9 cellular contexts compared by ENCODE assay signal in genomic region chr17:48510761-48511604, GRCh38. TPM values are rescaled to one million over a fixed set of nuclear protein-coding genes. Genes with fewer than 3 reads are reported as not detected.
DNase-seq lines count a peak whose midpoint lies in the region; ATAC-seq and TF ChIP-seq lines count a peak whose summit lies in the region.
"Had no signal": no experiment of that assay in that cellular context is flagged by ENCODE, and none has a peak within 500 bp of the region (broad histone marks: within the 10 kb centered on the region; RNA-seq: fewer than 3 reads in every experiment).

No MANE protein-coding gene starts in this region.

- CTCF ChIA-PET in Calu3 (lab: Charles Lee) = interaction anchor here (0.7 kb wide), 4 partner anchors 17 to 207 kb away, joined by 3 to 6 read pairs (median 4); no protein-coding TSS in a partner anchor

- no TSS peak for BruUV-seq in Calu3 (replicated peaks; lab: Mats Ljungman, UMichigan)

- peaks cover 5% of the 10 kb centered on the region for H3K27me3 ChIP-seq in fibroblast of lung (ENCODE audit: control insufficient read depth, insufficient read depth, low read length)

- H3K4me1 ChIP-seq in fibroblast of lung (ENCODE audit: control insufficient read depth, extremely low read depth, insufficient read depth, low read length) = peaks cover 2% of the 10 kb centered on the region

- H3K4me2 ChIP-seq in fibroblast of lung (ENCODE audit: extremely low read depth, insufficient read depth, low read length) = no peak overlapping the region

- H3K9me3 ChIP-seq in T-helper 17 cell (ENCODE audit: control insufficient read depth, low read length, poor library complexity, severe bottlenecking) (no peaks in the 10 kb centered on the region), fibroblast of lung (ENCODE audit: control insufficient read depth, insufficient read depth, low read depth, low read length) (no peaks in the 10 kb centered on the region)

- H3K36me3 Mint-ChIP-seq in T-helper 17 cell (ENCODE audit: low read depth) (no peaks in the 10 kb centered on the region), Calu3 (ENCODE audit: insufficient read depth, unreplicated experiment) (no peaks in the 10 kb centered on the region)

- no peaks in the 10 kb centered on the region for H3K9me3 Mint-ChIP-seq in Calu3 (ENCODE audit: low read depth, unreplicated experiment)

- no peak overlapping the region for H3K27ac ChIP-seq in fibroblast of lung (ENCODE audit: insufficient read depth, low read length)

- H3K79me2 ChIP-seq in fibroblast of lung (ENCODE audit: control insufficient read depth, insufficient read depth, low read length) = no peaks in the 10 kb centered on the region

- H3K9ac ChIP-seq in fibroblast of lung (ENCODE audit: insufficient read depth, low read length) = no peak overlapping the region

- H3K4me1 Mint-ChIP-seq in T-helper 17 cell = peaks cover 12% of the 10 kb centered on the region
- H3K4me1 Mint-ChIP-seq in Calu3 (ENCODE audit: low read depth, unreplicated experiment) = peaks cover 4% of the 10 kb centered on the region

- H3K27ac Mint-ChIP-seq in T-helper 17 cell (peak overlapping the region; percentile 24), Calu3 (ENCODE audit: unreplicated experiment) (no peak overlapping the region)

- no peaks in the 10 kb centered on the region for H4K20me1 ChIP-seq in fibroblast of lung (ENCODE audit: control insufficient read depth, extremely low read depth, insufficient read depth, low read length)

- H3K27me3 Mint-ChIP-seq in T-helper 17 cell (peaks cover 40% of the 10 kb centered on the region), Calu3 (ENCODE audit: unreplicated experiment) (peaks cover 56% of the 10 kb centered on the region)

- intact Hi-C loops in Calu3 (cut with micrococcal nuclease; ENCODE audit: unreplicated experiment) = no loop called here

- peak; percentile 67 for DNase-seq in GM04504 (ENCODE audit: low read depth)
- no peak for DNase-seq in T-helper 17 cell
- DNase-seq in fibroblast of lung (ENCODE audit: low read depth in 2 of 2) = peak; percentile 40 to 90
- no peak for DNase-seq in germinal center (ENCODE audit: low spot score)
- no peak for DNase-seq in GDM1 (lab: John Stamatoyannopoulos, UW)
- DNase-seq in activated gamma-delta T cell (lab: John Stamatoyannopoulos, UW) = no peak
- no peak for DNase-seq in Calu3
- DNase-seq: NCI-H2171 treated with DMSO at 0.1 percent for 48 hours had no signal

- TF ChIP-seq CTCF in fibroblast of lung (conservative IDR thresholded peaks at IDR 0.05 in 1 of 2, IDR thresholded peaks at IDR 0.05 in 1 of 2; ENCODE audit: low read depth in 1 of 2, low read length in 2 of 2) (no peak), Calu3 (IDR thresholded peaks at IDR 0.05; ENCODE audit: unreplicated experiment) (no peak)

- ATAC-seq in HG02642 (IDR thresholded peaks at IDR 0.05; ENCODE audit: poor library complexity, unreplicated experiment) = peak; percentile 49
- ATAC-seq in T-helper 17 cell = peak; percentile 84

- H3K4me3 Mint-ChIP-seq in T-helper 17 cell (no peak overlapping the region), Calu3 (ENCODE audit: low read depth, unreplicated experiment) (no peak overlapping the region)

- no peak overlapping the region for H2AFZ ChIP-seq in fibroblast of lung (ENCODE audit: low read length)

- no peaks in the 10 kb centered on the region for H3K36me3 ChIP-seq in fibroblast of lung (ENCODE audit: control insufficient read depth, insufficient read depth, low read length)

- H3K4me3 ChIP-seq in fibroblast of lung (replicated peaks in 1 of 4; ENCODE audit: control extremely low read depth in 1 of 4, insufficient read depth in 1 of 4, low read depth in 3 of 4, low read length in 4 of 4) = no peak overlapping the region

RNA-seq across cellular contexts. Expression of gene HOXB1, which starts 19.8 kb away (rescaled TPM):
- not detected for total RNA-seq in T-helper 17 cell
- total RNA-seq in fibroblast of lung = not detected in 2 replicates
- not detected in 2 replicates for polyA plus RNA-seq in fibroblast of lung
- polyA plus RNA-seq in fibroblast of lung (2012) = not detected in 2 replicates
- not detected in 2 replicates for polyA minus RNA-seq in fibroblast of lung (ENCODE audit: low replicate concordance)
- total RNA-seq in Calu3 (2022) = not detected in 2 replicates

RNA-seq across cellular contexts. Expression of gene HOXB2, which starts 33.9 kb away (rescaled TPM):
- total RNA-seq in T-helper 17 cell (10 to 100 TPM in 1 of 2 donors, 1 to 10 TPM in 1; 4.5 to 18.8 TPM), fibroblast of lung (9.2 and 12.2 TPM in 2 replicates), Calu3 (2022) (24.5 and 32.6 TPM in 2 replicates)
- 12.3 and 15.9 TPM in 2 replicates for polyA plus RNA-seq in fibroblast of lung
- 18.2 and 25.8 TPM in 2 replicates for polyA plus RNA-seq in fibroblast of lung (2012)
- 10.2 and 12.9 TPM in 2 replicates for polyA minus RNA-seq in fibroblast of lung (ENCODE audit: low replicate concordance)

Comparison
In these comparisons a context has a peak if more than half of its experiments do, and no peak if none do; other contexts are left out.
1. DNase-seq: peak in GM04504 (single experiment) and fibroblast of lung (2 of 2); none in T-helper 17 cell (0 of 3), germinal center (single experiment), GDM1 (single experiment), activated gamma-delta T cell (single experiment) and Calu3 (single experiment).